Comparison of ENCODE assay signal across 10 cellular contexts in genomic region chr14:51865953-51866747, GRCh38. TPM values are rescaled to one million over a fixed set of nuclear protein-coding genes. Genes with fewer than 3 reads are reported as not detected.
A peak's percentile ranks its signal among the peaks of the same experiment; 100 is the strongest.
DNase-seq lines count a peak whose midpoint lies in the region; ATAC-seq, FAIRE-seq and TF ChIP-seq lines count a peak whose summit lies in the region.
"Had no signal": no experiment of that assay in that cellular context is flagged by ENCODE, and none has a peak within 500 bp of the region (broad histone marks: within the 10 kb centered on the region; RNA-seq: fewer than 3 reads in every experiment).

No MANE protein-coding gene starts in this region.

- H3K9me3 Mint-ChIP-seq in Calu3 (ENCODE audit: low read depth, unreplicated experiment), result no peaks in the 10 kb centered on the region

- no peak for FAIRE-seq in kidney (lab: Jason Lieb, UNC)

- peak; percentile 7 for DNase-seq in Calu3
- peak; percentile 51 to 83 for DNase-seq in erythroblast (lab: John Stamatoyannopoulos, UW)
- DNase-seq in stimulated activated CD4-positive, alpha-beta T cell treated with anti-CD3 and anti-CD28 coated beads, Interleukin-4, amount 100 ng/mL, for 1 hour, result no peak
- DNase-seq in NCI-H128 (lab: John Stamatoyannopoulos, UW; ENCODE audit: unreplicated experiment), result no peak
- DNase-seq in kidney, result no peak
- DNase-seq in anterior cingulate cortex (lab: John Stamatoyannopoulos, UW), result no peak
- DNase-seq: Kasumi-1 had no signal

- H3K27ac Mint-ChIP-seq in Calu3 (ENCODE audit: unreplicated experiment), result no peak overlapping the region

- no peak overlapping the region for H3K4me3 ChIP-seq in kidney (ENCODE audit: low read length in 2 of 2)

- H3K36me3 Mint-ChIP-seq in Calu3 (ENCODE audit: insufficient read depth, unreplicated experiment), result no peaks in the 10 kb centered on the region

- CTCF ChIA-PET in Calu3 (lab: Charles Lee), result interaction anchor here (0.6 kb wide), 1 partner anchor 452 kb away, joined by 3 read pairs; no protein-coding TSS in a partner anchor

- H3K27me3 Mint-ChIP-seq in Calu3 (ENCODE audit: unreplicated experiment), result no peaks in the 10 kb centered on the region

- no peak overlapping the region for H3K9ac ChIP-seq in kidney (ENCODE audit: low read length in 2 of 2)

- no peak overlapping the region for H3K4me3 Mint-ChIP-seq in Calu3 (ENCODE audit: low read depth, unreplicated experiment)

- no peaks in the 10 kb centered on the region for H3K4me1 ChIP-seq in kidney (ENCODE audit: control insufficient read depth in 1 of 2, insufficient read depth in 1 of 2, low read depth in 1 of 2, low read length in 2 of 2)

- intact Hi-C loops in Calu3 (cut with micrococcal nuclease; ENCODE audit: unreplicated experiment) (no loop called here), kidney (cut with DNase I) (no loop called here)

- no peak overlapping the region for H3K27ac ChIP-seq in kidney (ENCODE audit: low read depth in 2 of 2, low read length in 2 of 2)

- no peaks in the 10 kb centered on the region for H3K36me3 ChIP-seq in kidney (ENCODE audit: control insufficient read depth in 1 of 2, insufficient read depth in 2 of 2, low read length in 2 of 2)

- H3K9me3 ChIP-seq in kidney (ENCODE audit: control insufficient read depth in 1 of 2, low read length in 2 of 2), result no peaks in the 10 kb centered on the region

- TF ChIP-seq POLR2A in erythroblast (IDR thresholded peaks at IDR 0.05; ENCODE audit: low read length), result no peak

- peaks cover under 1% of the 10 kb centered on the region for H3K4me1 Mint-ChIP-seq in Calu3 (ENCODE audit: low read depth, unreplicated experiment)

- ATAC-seq in GM19395 (IDR thresholded peaks at IDR 0.05; ENCODE audit: unreplicated experiment), result peak; percentile 58
- peak; percentile 43 for ATAC-seq in HG03378 (IDR thresholded peaks at IDR 0.05; ENCODE audit: unreplicated experiment)
- ATAC-seq: Panc1 had no signal

- TF ChIP-seq CTCF in Calu3 (IDR thresholded peaks at IDR 0.05; ENCODE audit: unreplicated experiment) (no peak), kidney (IDR thresholded peaks at IDR 0.05; ENCODE audit: borderline replicate concordance, extremely low read depth, insufficient read depth) (no peak)

- BruUV-seq in Calu3 (replicated peaks; lab: Mats Ljungman, UMichigan), result no TSS peak

RNA-seq across cellular contexts. Expression of gene GNG2, which starts 5.7 kb away (rescaled TPM):
- total RNA-seq in Calu3 (2022) (not detected in 2 replicates), kidney (35.6 TPM)
- polyA plus RNA-seq in kidney (ENCODE audit: insufficient read depth, low read depth, low replicate concordance), result 4.0 TPM

Comparison
In these comparisons a context has a peak if more than half of its experiments do, and no peak if none do; other contexts are left out.
1. DNase-seq: peak in Calu3 (single experiment) and erythroblast (2 of 2); none in stimulated activated CD4-positive, alpha-beta T cell treated with anti-CD3 and anti-CD28 coated beads, Interleukin-4, amount 100 ng/mL, for 1 hour (single experiment), NCI-H128 (single experiment), kidney (single experiment) and anterior cingulate cortex (0 of 58).
2. RNA of gene GNG2, which starts 5.7 kb away (total RNA-seq): 35.6 TPM in kidney (single experiment); not detected in Calu3; every median in the first group is over 10 times any median in the second.